17 cellular contexts compared by ENCODE assay signal in genomic region chr3:186473166-186473565, GRCh38.
DNase-seq lines count a peak whose midpoint lies in the region; ATAC-seq and TF ChIP-seq lines count a peak whose summit lies in the region.
"Had no signal": no experiment of that assay in that cellular context is flagged by ENCODE, and none has a peak within 500 bp of the region (broad histone marks: within the 10 kb centered on the region; RNA-seq: fewer than 3 reads in every experiment).

No MANE protein-coding gene starts in this region.

- H3K4me3 ChIP-seq in endodermal cell (ENCODE audit: low read length), result no peak overlapping the region
- H3K4me3 ChIP-seq: HAP-1 had no signal

- H3K9ac ChIP-seq in endodermal cell (ENCODE audit: extremely low read depth, low read length, poor library complexity, severe bottlenecking), result no peak overlapping the region

- H3K9me3 Mint-ChIP-seq in endodermal cell, result no peaks in the 10 kb centered on the region
- no peaks in the 10 kb centered on the region for H3K9me3 Mint-ChIP-seq in MCF 10A (ENCODE audit: unreplicated experiment)
- H3K9me3 Mint-ChIP-seq: CD14-positive monocyte; CD4-positive, alpha-beta T cell; CD8-positive, alpha-beta memory T cell; HFFc6 had no signal

- BruUV-seq in MCF 10A (replicated peaks; lab: Mats Ljungman, UMichigan), result no TSS peak

- intact Hi-C loops in MCF 10A (cut with micrococcal nuclease), result no loop called here

- DNase-seq in endodermal cell (peak; percentile 12), NCI-H69 (lab: John Stamatoyannopoulos, UW) (no peak), MCF 10A (ENCODE audit: unreplicated experiment) (no peak)
- DNase-seq: CD4-positive, alpha-beta T cell; CD8-positive, alpha-beta memory T cell; DMS79; EL; GF-D8; GOT3 had no signal

- CTCF ChIA-PET in MCF 10A (lab: Yijun Ruan, JAX), result interaction anchor here (1.0 kb wide), 1 partner anchor 9 kb away, joined by 4 read pairs; no protein-coding TSS in a partner anchor

- no peaks in the 10 kb centered on the region for H3K36me3 ChIP-seq in endodermal cell (ENCODE audit: control insufficient read depth, insufficient read depth, low read length)
- H3K36me3 ChIP-seq: HAP-1 had no signal

- H3K9me3 ChIP-seq in endodermal cell (ENCODE audit: control insufficient read depth, low read length), result no peaks in the 10 kb centered on the region
- H3K9me3 ChIP-seq: HAP-1 had no signal

- H3K27me3 Mint-ChIP-seq in endodermal cell (ENCODE audit: insufficient read depth) (peaks cover 36% of the 10 kb centered on the region), MCF 10A (ENCODE audit: insufficient read depth, unreplicated experiment) (peaks cover 13% of the 10 kb centered on the region)
- H3K27me3 Mint-ChIP-seq: CD4-positive, alpha-beta T cell had no signal

- H3K27ac ChIP-seq in 22Rv1, result peak overlapping the region; percentile 28
- peak overlapping the region; percentile 80 for H3K27ac ChIP-seq in C4-2B
- H3K27ac ChIP-seq in VCaP, result peak overlapping the region; percentile 97
- H3K27ac ChIP-seq in endodermal cell (ENCODE audit: low read depth, low read length), result no peak overlapping the region

- H3K4me1 Mint-ChIP-seq in endodermal cell, result peaks cover 57% of the 10 kb centered on the region
- peaks cover 17% of the 10 kb centered on the region for H3K4me1 Mint-ChIP-seq in MCF 10A (ENCODE audit: insufficient read depth, unreplicated experiment)
- H3K4me1 Mint-ChIP-seq: CD14-positive monocyte; CD8-positive, alpha-beta memory T cell had no signal

- whole genome bisulfite sequencing in endodermal cell (ENCODE audit: insufficient coverage in 1 of 2, insufficient read length in 1 of 2), 2 experiments, result 94 to 100% methylated on average over 2 of the region's 2 CpGs

- H3K36me3 Mint-ChIP-seq in endodermal cell (ENCODE audit: low read depth) (no peaks in the 10 kb centered on the region), MCF 10A (ENCODE audit: insufficient read depth, unreplicated experiment) (no peaks in the 10 kb centered on the region)
- H3K36me3 Mint-ChIP-seq: CD14-positive monocyte; CD8-positive, alpha-beta memory T cell had no signal

- H3K27ac Mint-ChIP-seq in endodermal cell, result no peak overlapping the region
- no peak overlapping the region for H3K27ac Mint-ChIP-seq in MCF 10A (ENCODE audit: low read depth, unreplicated experiment)
- H3K27ac Mint-ChIP-seq: CD14-positive monocyte; CD4-positive, alpha-beta T cell; CD8-positive, alpha-beta memory T cell; HFFc6 had no signal

- peaks cover 38% of the 10 kb centered on the region for H3K4me1 ChIP-seq in endodermal cell (ENCODE audit: control insufficient read depth, insufficient read depth, low read length)
- H3K4me1 ChIP-seq: HAP-1 had no signal

- H3K27me3 ChIP-seq in endodermal cell (ENCODE audit: control insufficient read depth, insufficient read depth, low read length, poor library complexity, severe bottlenecking), result peaks cover 39% of the 10 kb centered on the region

- POLR2A ChIA-PET in MCF 10A (lab: Yijun Ruan, JAX), result no interaction called here

- ATAC-seq in HG02763 (IDR thresholded peaks at IDR 0.05; ENCODE audit: unreplicated experiment) (no peak), GM19455 (IDR thresholded peaks at IDR 0.05; ENCODE audit: unreplicated experiment) (no peak)

- no peak overlapping the region for H3K4me3 Mint-ChIP-seq in endodermal cell
- no peak overlapping the region for H3K4me3 Mint-ChIP-seq in MCF 10A (ENCODE audit: unreplicated experiment)
- H3K4me3 Mint-ChIP-seq: CD14-positive monocyte; CD4-positive, alpha-beta T cell; CD8-positive, alpha-beta memory T cell; HFFc6 had no signal

- TF ChIP-seq CTCF in 22Rv1 (IDR thresholded peaks at IDR 0.05), result no peak
- no peak for TF ChIP-seq CTCF in C4-2B (conservative IDR thresholded peaks at IDR 0.05)
- no peak for TF ChIP-seq CTCF in VCaP (conservative IDR thresholded peaks at IDR 0.05)
- TF ChIP-seq CTCF in endodermal cell (conservative IDR thresholded peaks at IDR 0.05), result no peak
- TF ChIP-seq CTCF in MCF 10A (IDR thresholded peaks at IDR 0.05; ENCODE audit: unreplicated experiment), result no peak
